Comparison of ENCODE assay signal across 10 cellular contexts in the genomic region with DNA sequence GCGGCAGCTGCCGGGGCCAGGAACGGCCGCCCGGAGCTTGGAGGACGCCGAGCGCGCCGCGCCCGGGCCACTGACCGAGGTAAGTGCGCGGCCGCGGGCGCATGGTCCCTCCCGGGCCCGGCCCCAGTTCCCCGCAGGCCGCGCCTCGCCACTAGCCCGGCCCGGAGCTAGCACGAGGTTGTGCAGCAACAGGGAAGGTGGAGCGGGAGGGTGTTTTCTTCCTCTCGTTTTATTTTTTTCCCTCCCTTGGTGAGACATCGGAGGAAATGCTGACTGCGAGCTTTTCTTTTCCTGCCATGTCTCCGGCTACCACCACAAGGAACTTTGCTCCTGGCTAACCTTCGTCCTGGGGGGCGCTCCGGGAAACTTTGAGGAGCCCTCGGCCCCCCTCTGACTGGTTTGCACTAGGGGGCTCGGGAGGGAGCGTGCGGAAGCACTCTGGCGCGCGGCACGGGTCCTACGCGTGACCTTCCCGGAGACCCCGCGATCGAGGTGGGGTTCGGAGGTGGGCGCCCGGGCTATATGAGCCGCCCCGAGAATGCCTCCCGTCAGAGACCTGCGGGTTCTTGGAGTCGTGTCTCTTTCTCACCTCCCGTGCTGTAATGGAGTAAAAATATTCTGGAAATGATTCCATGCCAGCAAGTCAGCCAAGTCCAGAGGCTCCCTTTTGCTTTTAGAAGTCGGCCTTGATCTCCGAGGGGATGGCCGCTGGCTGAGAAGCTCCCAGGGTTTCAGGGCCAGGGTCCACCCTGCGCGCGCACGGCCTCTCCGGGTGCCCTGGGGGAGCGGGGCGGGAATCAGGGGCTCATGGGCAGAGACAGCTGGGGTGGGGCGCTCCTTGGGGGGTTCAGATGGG. TPM values are rescaled to one million over a fixed set of nuclear protein-coding genes. Genes with fewer than 3 reads are reported as not detected.
DNase-seq lines count a peak whose midpoint lies in the region; FAIRE-seq and TF ChIP-seq lines count a peak whose summit lies in the region.
"Had no signal": no experiment of that assay in that cellular context is flagged by ENCODE, and none has a peak within 500 bp of the region (broad histone marks: within the 10 kb centered on the region; RNA-seq: fewer than 3 reads in every experiment).

No MANE protein-coding gene starts in this region.

- H3K27ac Mint-ChIP-seq in activated T-helper 1 cell treated with anti-CD3 and anti-CD28 coated beads, Interleukin-12 subunit alpha, Interleukin-12 subunit beta, Interleukin-2, Interleukin-4 antibody, amounts not matched to agents 30 ng/mL and 10 ng/mL and 1 ng/mL, durations not matched to agents 14 hours and 24 hours and 36 hours = no peak overlapping the region
- H3K27ac Mint-ChIP-seq: CD4-positive, CD25-positive, alpha-beta regulatory T cell had no signal

- peaks cover 43% of the 10 kb centered on the region for H3K27me3 ChIP-seq in keratinocyte (ENCODE audit: control insufficient read depth, extremely low read depth, insufficient read depth, low read length)

- no peaks in the 10 kb centered on the region for H3K36me3 Mint-ChIP-seq in activated T-helper 1 cell treated with anti-CD3 and anti-CD28 coated beads, Interleukin-12 subunit alpha, Interleukin-12 subunit beta, Interleukin-2, Interleukin-4 antibody, amounts not matched to agents 30 ng/mL and 10 ng/mL and 1 ng/mL, durations not matched to agents 14 hours and 24 hours and 36 hours (ENCODE audit: low read depth)
- H3K36me3 Mint-ChIP-seq: CD4-positive, CD25-positive, alpha-beta regulatory T cell had no signal

- TF ChIP-seq CTCF in astrocyte of the cerebellum (IDR thresholded peaks at IDR 0.05; ENCODE audit: low read depth, low read length, missing control alignments) (no peak), keratinocyte (optimal IDR thresholded peaks at IDR 0.05 in 1 of 3, IDR thresholded peaks at IDR 0.05 in 1 of 3, conservative IDR thresholded peaks at IDR 0.05 in 1 of 3; ENCODE audit: extremely low read depth in 1 of 3, insufficient read depth in 2 of 3, low read length in 3 of 3) (no peak)

- no peaks in the 10 kb centered on the region for H3K9me3 ChIP-seq in keratinocyte (ENCODE audit: control insufficient read depth, low read depth, low read length)
- H3K9me3 ChIP-seq: SJSA1 had no signal

- H3K4me2 ChIP-seq in keratinocyte (ENCODE audit: control insufficient read depth, extremely low read depth, insufficient read depth, low read depth, low read length) = peak overlapping the region; percentile 77

- H3K27ac ChIP-seq in keratinocyte (ENCODE audit: control insufficient read depth, insufficient read depth, low read length) = no peak overlapping the region
- H3K27ac ChIP-seq: SJSA1 had no signal

- intact Hi-C loops in activated T-helper 1 cell treated with anti-CD3 and anti-CD28 coated beads, Interleukin-12 subunit alpha, Interleukin-12 subunit beta, Interleukin-2, Interleukin-4 antibody, amounts not matched to agents 30 ng/mL and 10 ng/mL and 1 ng/mL, durations not matched to agents 14 hours and 24 hours and 36 hours (cut with micrococcal nuclease) = loop anchor here (5.0 kb wide), 1 partner anchor 135 kb away; no protein-coding TSS in a partner anchor

- DNase-seq in NCI-H146 (lab: John Stamatoyannopoulos, UW) (peak; percentile 15), NCI-H146 treated with DMSO at 0.1 percent for 48 hours (lab: John Stamatoyannopoulos, UW; ENCODE audit: unreplicated experiment) (no peak), astrocyte of the cerebellum (ENCODE audit: low read depth) (no peak), keratinocyte (ENCODE audit: low read depth, low spot score) (no peak), stromal cell of bone marrow (ENCODE audit: low read depth) (peak; percentile 28), NCI-H128 (lab: John Stamatoyannopoulos, UW; ENCODE audit: unreplicated experiment) (no peak)
- no peak for DNase-seq in stimulated activated CD4-positive, alpha-beta T cell treated with anti-CD3 and anti-CD28 coated beads, Interleukin-2, amount 100 ng/mL, for 24 hours
- no peak for DNase-seq in activated T-helper 1 cell treated with anti-CD3 and anti-CD28 coated beads, Interleukin-12 subunit alpha, Interleukin-12 subunit beta, Interleukin-2, Interleukin-4 antibody, amounts not matched to agents 30 ng/mL and 10 ng/mL and 1 ng/mL, durations not matched to agents 14 hours and 24 hours and 36 hours (ENCODE audit: low spot score)
- DNase-seq: CD4-positive, CD25-positive, alpha-beta regulatory T cell had no signal

- no peaks in the 10 kb centered on the region for H3K9me1 ChIP-seq in keratinocyte (ENCODE audit: control insufficient read depth, extremely low read depth, insufficient read depth, low read length)

- H3K36me3 ChIP-seq in keratinocyte (ENCODE audit: control insufficient read depth in 2 of 2, extremely low read depth in 1 of 2, insufficient read depth in 2 of 2, low read length in 2 of 2) = no peaks in the 10 kb centered on the region
- H3K36me3 ChIP-seq: SJSA1 had no signal

- in situ Hi-C loops in astrocyte of the cerebellum (cut with HindIII; ENCODE audit: low sequenced_read_pairs) = no loop called here

- dilution Hi-C loops in keratinocyte (cut with MboI; ENCODE audit: extremely low pct_ligation_motif_present, low sequenced_read_pairs) = no loop called here

- H2AFZ ChIP-seq in keratinocyte (ENCODE audit: control insufficient read depth, low read length) = no peak overlapping the region

- H3K4me3 ChIP-seq in astrocyte of the cerebellum (ENCODE audit: low read depth, low read length) = peak overlapping the region; percentile 34
- H3K4me3 ChIP-seq in keratinocyte (ENCODE audit: control insufficient read depth in 2 of 3, extremely low read depth in 1 of 3, insufficient read depth in 2 of 3, low read depth in 1 of 3, low read length in 3 of 3) = peak overlapping the region; percentile 14 to 42 (median 35)
- H3K4me3 ChIP-seq: SJSA1 had no signal

- H3K79me2 ChIP-seq in keratinocyte (ENCODE audit: control insufficient read depth, insufficient read depth, low read length) = no peaks in the 10 kb centered on the region

- H3K27me3 Mint-ChIP-seq in activated T-helper 1 cell treated with anti-CD3 and anti-CD28 coated beads, Interleukin-12 subunit alpha, Interleukin-12 subunit beta, Interleukin-2, Interleukin-4 antibody, amounts not matched to agents 30 ng/mL and 10 ng/mL and 1 ng/mL, durations not matched to agents 14 hours and 24 hours and 36 hours (ENCODE audit: insufficient read depth) = peaks cover 28% of the 10 kb centered on the region

- no peak overlapping the region for H3K9ac ChIP-seq in keratinocyte (ENCODE audit: control insufficient read depth, extremely low read depth, insufficient read depth, low read length)

- H3K4me1 Mint-ChIP-seq in activated T-helper 1 cell treated with anti-CD3 and anti-CD28 coated beads, Interleukin-12 subunit alpha, Interleukin-12 subunit beta, Interleukin-2, Interleukin-4 antibody, amounts not matched to agents 30 ng/mL and 10 ng/mL and 1 ng/mL, durations not matched to agents 14 hours and 24 hours and 36 hours (ENCODE audit: low read depth) = no peaks in the 10 kb centered on the region

- no peaks in the 10 kb centered on the region for H4K20me1 ChIP-seq in keratinocyte (ENCODE audit: control insufficient read depth, extremely low read depth, insufficient read depth, low read length)

- no peak overlapping the region for H3K4me3 Mint-ChIP-seq in activated T-helper 1 cell treated with anti-CD3 and anti-CD28 coated beads, Interleukin-12 subunit alpha, Interleukin-12 subunit beta, Interleukin-2, Interleukin-4 antibody, amounts not matched to agents 30 ng/mL and 10 ng/mL and 1 ng/mL, durations not matched to agents 14 hours and 24 hours and 36 hours

- FAIRE-seq in keratinocyte (lab: Jason Lieb, UNC) = no peak

- peaks cover 5% of the 10 kb centered on the region for H3K4me1 ChIP-seq in keratinocyte (ENCODE audit: control insufficient read depth, extremely low read depth, insufficient read depth, low read length)

- H3K9me3 Mint-ChIP-seq in activated T-helper 1 cell treated with anti-CD3 and anti-CD28 coated beads, Interleukin-12 subunit alpha, Interleukin-12 subunit beta, Interleukin-2, Interleukin-4 antibody, amounts not matched to agents 30 ng/mL and 10 ng/mL and 1 ng/mL, durations not matched to agents 14 hours and 24 hours and 36 hours = no peaks in the 10 kb centered on the region

RNA-seq across cellular contexts. Expression of a gene that starts 0.9 kb away (rescaled TPM):
- 0.04 to 0.15 TPM (median 0.07 TPM) in 3 replicates for polyA plus RNA-seq in keratinocyte
- not detected for polyA plus RNA-seq in keratinocyte (2011; ENCODE audit: low read depth)
- 0.07 and 0.19 TPM in 2 replicates for polyA plus RNA-seq in keratinocyte (2011; cell fraction: cytosol; rRNA removed)
- polyA plus RNA-seq in keratinocyte (2011; cell fraction: nucleus; rRNA removed) = 0.23 and 0.49 TPM in 2 replicates
- polyA plus RNA-seq in keratinocyte (2012; ENCODE audit: low replicate concordance) = 0.06 and 0.16 TPM in 2 replicates
- polyA minus RNA-seq in keratinocyte = 0.03 to 0.53 TPM (median 0.20 TPM) in 3 replicates
- 0.38 TPM for polyA minus RNA-seq in keratinocyte (2011; cell fraction: cytosol; rRNA and poly(A)+ RNA removed)
- 0.23 and 0.74 TPM in 2 replicates for polyA minus RNA-seq in keratinocyte (2011; cell fraction: nucleus; rRNA and poly(A)+ RNA removed)
- total RNA-seq in activated T-helper 1 cell treated with anti-CD3 and anti-CD28 coated beads, Interleukin-12 subunit alpha, Interleukin-12 subunit beta, Interleukin-2, Interleukin-4 antibody, amounts not matched to agents 30 ng/mL and 10 ng/mL and 1 ng/mL, durations not matched to agents 14 hours and 24 hours and 36 hours = not detected in 2 replicates
- total RNA-seq: SJSA1 had no signal
- polyA plus RNA-seq: CD4-positive, CD25-positive, alpha-beta regulatory T cell had no signal

Comparison
In these comparisons a context has a peak if more than half of its experiments do, and no peak if none do; other contexts are left out.
1. DNase-seq: peak in NCI-H146 (single experiment) and stromal cell of bone marrow (single experiment); none in NCI-H146 treated with DMSO at 0.1 percent for 48 hours (single experiment), astrocyte of the cerebellum (single experiment), keratinocyte (single experiment), stimulated activated CD4-positive, alpha-beta T cell treated with anti-CD3 and anti-CD28 coated beads, Interleukin-2, amount 100 ng/mL, for 24 hours (0 of 2), activated T-helper 1 cell treated with anti-CD3 and anti-CD28 coated beads, Interleukin-12 subunit alpha, Interleukin-12 subunit beta, Interleukin-2, Interleukin-4 antibody, amounts not matched to agents 30 ng/mL and 10 ng/mL and 1 ng/mL, durations not matched to agents 14 hours and 24 hours and 36 hours (single experiment) and NCI-H128 (single experiment).